Comparison of ENCODE assay signal across 8 cellular contexts in genomic region chr1:43349594-43350306, GRCh38. TPM values are rescaled to one million over a fixed set of nuclear protein-coding genes. Genes with fewer than 3 reads are reported as not detected.
DNase-seq lines count a peak whose midpoint lies in the region; ATAC-seq and TF ChIP-seq lines count a peak whose summit lies in the region.

No MANE protein-coding gene starts in this region.

- no peaks in the 10 kb centered on the region for H3K36me3 Mint-ChIP-seq in T-helper 2 cell treated with Interferon-gamma antibody and Interleukin-4, amounts not matched to agents 5 μg/mL and 100 μg/mL, for 36 hours (ENCODE audit: low read depth)

- H3K4me3 ChIP-seq in ascending aorta, result peak overlapping the region; percentile 67 to 73
- H3K4me3 ChIP-seq in iPS-20b (ENCODE audit: low read length), result peak overlapping the region; percentile 87

- H3K27me3 Mint-ChIP-seq in T-helper 2 cell treated with Interferon-gamma antibody and Interleukin-4, amounts not matched to agents 5 μg/mL and 100 μg/mL, for 36 hours (ENCODE audit: low read depth), result no peaks in the 10 kb centered on the region

- intact Hi-C loops in ascending aorta (cut with DNase I), result loop anchor here (1.0 to 10.0 kb wide), 6 partner anchors 9 to 505 kb away; partner anchors contain the start of genes CDC20, CFAP57, EBNA1BP2 and ELOVL1

- peak overlapping the region; percentile 82 for H3K27ac Mint-ChIP-seq in T-helper 2 cell treated with Interferon-gamma antibody and Interleukin-4, amounts not matched to agents 5 μg/mL and 100 μg/mL, for 36 hours

- TF ChIP-seq CTCF in ascending aorta (IDR thresholded peaks at IDR 0.05), result no peak

- no peaks in the 10 kb centered on the region for H3K9me3 Mint-ChIP-seq in T-helper 2 cell treated with Interferon-gamma antibody and Interleukin-4, amounts not matched to agents 5 μg/mL and 100 μg/mL, for 36 hours

- H3K27ac ChIP-seq in ascending aorta (peak overlapping the region; percentile 80 to 87), iPS-20b (ENCODE audit: low read length) (peak overlapping the region; percentile 85), substantia nigra (ENCODE audit: low read depth, low read length, poor library complexity, severe bottlenecking) (peak overlapping the region; percentile 66)

- H3K4me3 Mint-ChIP-seq in T-helper 2 cell treated with Interferon-gamma antibody and Interleukin-4, amounts not matched to agents 5 μg/mL and 100 μg/mL, for 36 hours, result peak overlapping the region; percentile 75

- H3K4me1 ChIP-seq in ascending aorta (no peaks in the 10 kb centered on the region), iPS-20b (ENCODE audit: insufficient read depth, low read length) (peaks cover 14% of the 10 kb centered on the region; the same call in 1 of the 2 replicates)

- ATAC-seq in HG02884 (IDR thresholded peaks at IDR 0.05; ENCODE audit: unreplicated experiment), result no peak

- peak overlapping the region; percentile 78 for H3K9ac ChIP-seq in iPS-20b (ENCODE audit: low read depth, low read length)

- no peaks in the 10 kb centered on the region for H3K27me3 ChIP-seq in ascending aorta
- H3K27me3 ChIP-seq in iPS-20b (ENCODE audit: insufficient read depth, low read length), result peaks cover 20% of the 10 kb centered on the region

- no peak for DNase-seq in T-helper 2 cell treated with Interferon-gamma antibody and Interleukin-4, amounts not matched to agents 5 μg/mL and 100 μg/mL, for 36 hours (ENCODE audit: low spot score)
- no peak for DNase-seq in T-helper 2 cell
- DNase-seq in ascending aorta (ENCODE audit: low spot score in 2 of 2), result no peak
- DNase-seq in substantia nigra (lab: John Stamatoyannopoulos, UW), result peak in 3 of 49 donors; percentile 22 to 42 (median 33)
- no peak for DNase-seq in activated gamma-delta T cell treated with Interleukin-2 at 50 U/mL for 16 hours
- DNase-seq in HuH-7 (ENCODE audit: low spot score), result no peak

- no peaks in the 10 kb centered on the region for H3K36me3 ChIP-seq in ascending aorta
- no peaks in the 10 kb centered on the region for H3K36me3 ChIP-seq in iPS-20b (ENCODE audit: insufficient read depth, low read depth, low read length)

- H3K9me3 ChIP-seq in ascending aorta (no peaks in the 10 kb centered on the region), iPS-20b (ENCODE audit: insufficient read depth, low read depth, low read length) (no peaks in the 10 kb centered on the region)

- H3K4me1 Mint-ChIP-seq in T-helper 2 cell treated with Interferon-gamma antibody and Interleukin-4, amounts not matched to agents 5 μg/mL and 100 μg/mL, for 36 hours (ENCODE audit: low read depth), result peaks cover 12% of the 10 kb centered on the region

RNA-seq across cellular contexts. Expression of gene CDC20, which starts 9.0 kb away (rescaled TPM):
- total RNA-seq in ascending aorta, result not detected

RNA-seq across cellular contexts. Expression of gene MPL, which starts 12.1 kb away (rescaled TPM):
- total RNA-seq in ascending aorta, result not detected

RNA-seq across cellular contexts. Expression of gene ELOVL1, which starts 18.1 kb away (rescaled TPM):
- 39.9 TPM for total RNA-seq in ascending aorta

RNA-seq across cellular contexts. Expression of gene MED8, which starts 39.9 kb away (rescaled TPM):
- 15.3 TPM for total RNA-seq in ascending aorta

RNA-seq across cellular contexts. Expression of gene SZT2, which starts 39.9 kb away (rescaled TPM):
- total RNA-seq in ascending aorta, result 35.9 TPM
